Comparison of ENCODE assay signal across 8 cellular contexts in the genomic region with DNA sequence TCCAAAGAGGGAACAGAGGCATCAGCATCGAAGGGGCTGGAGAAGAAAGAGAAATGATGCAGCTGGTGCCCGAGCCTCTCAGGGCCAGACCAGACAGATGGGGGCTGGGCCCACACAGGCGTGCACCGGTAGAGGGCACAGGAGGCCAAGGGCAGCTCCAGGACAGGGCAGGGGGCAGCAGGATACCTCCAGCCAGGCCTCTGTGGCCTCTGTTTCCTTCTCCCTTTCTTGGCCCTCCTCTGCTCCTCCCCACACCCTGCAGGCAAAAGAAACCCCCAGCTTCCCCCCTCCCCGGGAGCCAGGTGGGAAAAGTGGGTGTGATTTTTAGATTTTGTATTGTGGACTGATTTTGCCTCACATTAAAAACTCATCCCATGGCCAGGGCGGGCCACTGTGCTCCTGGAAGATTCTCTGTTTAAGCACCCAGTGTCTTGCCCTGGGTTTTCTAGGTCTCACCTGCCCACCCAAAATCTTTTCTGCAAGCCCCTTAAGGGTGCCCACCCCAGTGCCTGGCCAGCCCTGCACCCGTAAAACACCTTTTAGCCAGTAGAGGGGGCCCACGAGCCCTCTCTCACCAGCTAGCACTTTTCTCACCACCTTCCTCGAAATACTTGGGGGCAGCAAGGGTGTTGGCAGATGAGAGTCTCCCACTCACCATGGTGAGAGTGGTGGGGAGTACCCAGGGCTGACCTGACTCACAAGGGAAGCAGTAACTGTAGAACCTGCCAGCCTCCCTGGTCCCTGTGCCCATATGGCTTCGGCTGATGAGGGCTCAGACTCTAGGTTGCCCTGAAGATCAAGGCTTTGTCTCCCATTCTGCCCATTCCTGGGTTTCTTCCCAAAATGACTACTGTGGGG. TPM values are rescaled to one million over a fixed set of nuclear protein-coding genes. Genes with fewer than 3 reads are reported as not detected.
A peak's percentile ranks its signal among the peaks of the same experiment; 100 is the strongest.
DNase-seq lines count a peak whose midpoint lies in the region; TF ChIP-seq lines count a peak whose summit lies in the region.

No MANE protein-coding gene starts in this region.

- TF ChIP-seq EP300 in ovary (IDR thresholded peaks at IDR 0.05): no peak

- intact Hi-C loops in ovary (cut with DNase I) (loop anchor here in 2 of 4 donors (2.0 to 10.0 kb wide), 3 partner anchors 38 to 145 kb away; a partner anchor contains a TSS), posterior vena cava (cut with DNase I) (loop anchor here (2.0 to 10.0 kb wide), 2 partner anchors 41 to 155 kb away; a partner anchor contains a TSS)

- WGBS in ovary, 3 donors: 24 to 30% (median 26%) methylated on average over 10 of the region's 10 CpGs

- TF ChIP-seq POLR2A in ovary (IDR thresholded peaks at IDR 0.05): no peak

- no peaks in the 10 kb centered on the region for H3K27me3 ChIP-seq in ovary

- H3K4me1 ChIP-seq in ovary (ENCODE audit: insufficient read depth): peaks cover 3% of the 10 kb centered on the region

- H3K36me3 ChIP-seq in ovary: no peaks in the 10 kb centered on the region

- TF ChIP-seq CTCF in AG09309 (IDR thresholded peaks at IDR 0.05; ENCODE audit: control insufficient read depth, insufficient read depth, low read depth, low read length, missing control alignments): peak; percentile 90
- peak; percentile 91 for TF ChIP-seq CTCF in fibroblast of the aortic adventitia (IDR thresholded peaks at IDR 0.05; ENCODE audit: insufficient read depth, low read length)
- peak; percentile 46 to 73 (median 63) for TF ChIP-seq CTCF in ovary (IDR thresholded peaks at IDR 0.05)

- H3K9me3 ChIP-seq in ovary: no peaks in the 10 kb centered on the region

- H3K27ac ChIP-seq in ovary: peak overlapping the region; percentile 53 to 65

- no peak overlapping the region for H3K4me3 ChIP-seq in AG09309 (ENCODE audit: control insufficient read depth, low read depth, low read length)
- no peak overlapping the region for H3K4me3 ChIP-seq in fibroblast of the aortic adventitia (ENCODE audit: low read depth, low read length)
- H3K4me3 ChIP-seq in ovary: no peak overlapping the region

- DNase-seq in AG09309 (ENCODE audit: low read depth): no peak
- peak; percentile 74 for DNase-seq in H4 (ENCODE audit: low spot score)
- peak; percentile 30 to 41 for DNase-seq in activated T-helper 1 cell treated with anti-CD3 and anti-CD28 coated beads, Interleukin-2, amount 50 U/mL, for 16 hours (ENCODE audit: low read depth in 1 of 2, low spot score in 1 of 2)
- DNase-seq in fibroblast of the aortic adventitia (ENCODE audit: low read depth): peak; percentile 57
- peak; percentile 52 to 78 (median 69) for DNase-seq in ovary
- peak; percentile 74 for DNase-seq in ureter (ENCODE audit: low spot score)
- DNase-seq in posterior vena cava (ENCODE audit: low spot score): no peak

TF ChIP-seq in PFSK-1, 5 proteins besides CTCF, POLR2A, EP300 and RAD21:
- TF ChIP-seq, protein P1, sequence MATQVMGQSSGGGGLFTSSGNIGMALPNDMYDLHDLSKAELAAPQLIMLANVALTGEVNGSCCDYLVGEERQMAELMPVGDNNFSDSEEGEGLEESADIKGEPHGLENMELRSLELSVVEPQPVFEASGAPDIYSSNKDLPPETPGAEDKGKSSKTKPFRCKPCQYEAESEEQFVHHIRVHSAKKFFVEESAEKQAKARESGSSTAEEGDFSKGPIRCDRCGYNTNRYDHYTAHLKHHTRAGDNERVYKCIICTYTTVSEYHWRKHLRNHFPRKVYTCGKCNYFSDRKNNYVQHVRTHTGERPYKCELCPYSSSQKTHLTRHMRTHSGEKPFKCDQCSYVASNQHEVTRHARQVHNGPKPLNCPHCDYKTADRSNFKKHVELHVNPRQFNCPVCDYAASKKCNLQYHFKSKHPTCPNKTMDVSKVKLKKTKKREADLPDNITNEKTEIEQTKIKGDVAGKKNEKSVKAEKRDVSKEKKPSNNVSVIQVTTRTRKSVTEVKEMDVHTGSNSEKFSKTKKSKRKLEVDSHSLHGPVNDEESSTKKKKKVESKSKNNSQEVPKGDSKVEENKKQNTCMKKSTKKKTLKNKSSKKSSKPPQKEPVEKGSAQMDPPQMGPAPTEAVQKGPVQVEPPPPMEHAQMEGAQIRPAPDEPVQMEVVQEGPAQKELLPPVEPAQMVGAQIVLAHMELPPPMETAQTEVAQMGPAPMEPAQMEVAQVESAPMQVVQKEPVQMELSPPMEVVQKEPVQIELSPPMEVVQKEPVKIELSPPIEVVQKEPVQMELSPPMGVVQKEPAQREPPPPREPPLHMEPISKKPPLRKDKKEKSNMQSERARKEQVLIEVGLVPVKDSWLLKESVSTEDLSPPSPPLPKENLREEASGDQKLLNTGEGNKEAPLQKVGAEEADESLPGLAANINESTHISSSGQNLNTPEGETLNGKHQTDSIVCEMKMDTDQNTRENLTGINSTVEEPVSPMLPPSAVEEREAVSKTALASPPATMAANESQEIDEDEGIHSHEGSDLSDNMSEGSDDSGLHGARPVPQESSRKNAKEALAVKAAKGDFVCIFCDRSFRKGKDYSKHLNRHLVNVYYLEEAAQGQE (IDR thresholded peaks at IDR 0.05; ENCODE audit: insufficient read depth in 1 of 2, low read depth in 2 of 2, low read length in 2 of 2): no peak
- peak; percentile 15; the same call in 1 of the 2 replicates for TF ChIP-seq POLR2AphosphoS5 (IDR thresholded peaks at IDR 0.05; ENCODE audit: low read depth, low read length)

RNA-seq across cellular contexts. Expression of a gene that starts 35.7 kb away (rescaled TPM):
- total RNA-seq in H4 (2014; rRNA removed; shearing (Covaris generic)): 410 and 489 TPM in 2 replicates
- 176 TPM for polyA plus RNA-seq in PFSK-1 (2012; ENCODE audit: insufficient read length, low read depth)
- total RNA-seq in fibroblast of the aortic adventitia (ENCODE audit: low replicate concordance) (62.3 and 98.9 TPM in 2 replicates), ovary (100 to 1,000 TPM in 3 of 7 donors, 10 to 100 TPM in 4; 42.6 to 353 (median 64.2) TPM), ureter (367 TPM), posterior vena cava (100 to 1,000 TPM; 117 to 145 TPM)
- 10 to 100 TPM; 26.0 to 86.9 TPM for polyA plus RNA-seq in ovary

RNA-seq across cellular contexts. Expression of a gene that starts 55.1 kb away (rescaled TPM):
- 72.4 and 109 TPM in 2 replicates for total RNA-seq in H4 (2014; rRNA removed; shearing (Covaris generic))
- 298 TPM for polyA plus RNA-seq in PFSK-1 (2012; ENCODE audit: insufficient read length, low read depth)
- 47.6 and 131 TPM in 2 replicates for total RNA-seq in fibroblast of the aortic adventitia (ENCODE audit: low replicate concordance)
- total RNA-seq in ovary: 100 to 1,000 TPM in 3 of 7 donors, 10 to 100 TPM in 4; 30.2 to 158 (median 97.3) TPM
- polyA plus RNA-seq in ovary: 100 to 1,000 TPM in 1 of 2 donors, 10 to 100 TPM in 1; 72.6 to 129 TPM
- total RNA-seq in ureter: 176 TPM
- 100 to 1,000 TPM; 118 TPM for total RNA-seq in posterior vena cava

Comparison
In these comparisons a context has a peak if more than half of its experiments do, and no peak if none do; other contexts are left out.
1. DNase-seq: peak in H4 (single experiment), activated T-helper 1 cell treated with anti-CD3 and anti-CD28 coated beads, Interleukin-2, amount 50 U/mL, for 16 hours (2 of 2), fibroblast of the aortic adventitia (single experiment), ovary (5 of 5) and ureter (single experiment); none in AG09309 (single experiment) and posterior vena cava (single experiment).
2. Peak in every context shown above with its lines, with median percentiles within 50 percentile points of each other: CTCF ChIP-seq.